2 cellular contexts compared by ENCODE assay signal in genomic region chr10:92114201-92114600, GRCh38.
TF ChIP-seq lines count a peak whose summit lies in the region.

No MANE protein-coding gene starts in this region.

TF ChIP-seq in liver, 16 proteins besides CTCF, POLR2A, EP300 and RAD21 (continued from another document):
- TF ChIP-seq REST (IDR thresholded peaks at IDR 0.05) (peak; percentile 66), HNF4G (IDR thresholded peaks at IDR 0.05) (peak; percentile 42), HNF4A (conservative IDR thresholded peaks at IDR 0.05) (peak; percentile 87 to 90), ZBTB33 (IDR thresholded peaks at IDR 0.05) (peak; percentile 50)
- TF ChIP-seq, protein P1, sequence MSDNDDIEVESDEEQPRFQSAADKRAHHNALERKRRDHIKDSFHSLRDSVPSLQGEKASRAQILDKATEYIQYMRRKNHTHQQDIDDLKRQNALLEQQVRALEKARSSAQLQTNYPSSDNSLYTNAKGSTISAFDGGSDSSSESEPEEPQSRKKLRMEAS (IDR thresholded peaks at IDR 0.05): peak; percentile 54
TF ChIP-seq in liver: peak in this region for 10.

TF ChIP-seq in GM23338, 12 proteins besides CTCF, POLR2A, EP300 and RAD21 (continued from another document):
- TF ChIP-seq, protein P2, sequence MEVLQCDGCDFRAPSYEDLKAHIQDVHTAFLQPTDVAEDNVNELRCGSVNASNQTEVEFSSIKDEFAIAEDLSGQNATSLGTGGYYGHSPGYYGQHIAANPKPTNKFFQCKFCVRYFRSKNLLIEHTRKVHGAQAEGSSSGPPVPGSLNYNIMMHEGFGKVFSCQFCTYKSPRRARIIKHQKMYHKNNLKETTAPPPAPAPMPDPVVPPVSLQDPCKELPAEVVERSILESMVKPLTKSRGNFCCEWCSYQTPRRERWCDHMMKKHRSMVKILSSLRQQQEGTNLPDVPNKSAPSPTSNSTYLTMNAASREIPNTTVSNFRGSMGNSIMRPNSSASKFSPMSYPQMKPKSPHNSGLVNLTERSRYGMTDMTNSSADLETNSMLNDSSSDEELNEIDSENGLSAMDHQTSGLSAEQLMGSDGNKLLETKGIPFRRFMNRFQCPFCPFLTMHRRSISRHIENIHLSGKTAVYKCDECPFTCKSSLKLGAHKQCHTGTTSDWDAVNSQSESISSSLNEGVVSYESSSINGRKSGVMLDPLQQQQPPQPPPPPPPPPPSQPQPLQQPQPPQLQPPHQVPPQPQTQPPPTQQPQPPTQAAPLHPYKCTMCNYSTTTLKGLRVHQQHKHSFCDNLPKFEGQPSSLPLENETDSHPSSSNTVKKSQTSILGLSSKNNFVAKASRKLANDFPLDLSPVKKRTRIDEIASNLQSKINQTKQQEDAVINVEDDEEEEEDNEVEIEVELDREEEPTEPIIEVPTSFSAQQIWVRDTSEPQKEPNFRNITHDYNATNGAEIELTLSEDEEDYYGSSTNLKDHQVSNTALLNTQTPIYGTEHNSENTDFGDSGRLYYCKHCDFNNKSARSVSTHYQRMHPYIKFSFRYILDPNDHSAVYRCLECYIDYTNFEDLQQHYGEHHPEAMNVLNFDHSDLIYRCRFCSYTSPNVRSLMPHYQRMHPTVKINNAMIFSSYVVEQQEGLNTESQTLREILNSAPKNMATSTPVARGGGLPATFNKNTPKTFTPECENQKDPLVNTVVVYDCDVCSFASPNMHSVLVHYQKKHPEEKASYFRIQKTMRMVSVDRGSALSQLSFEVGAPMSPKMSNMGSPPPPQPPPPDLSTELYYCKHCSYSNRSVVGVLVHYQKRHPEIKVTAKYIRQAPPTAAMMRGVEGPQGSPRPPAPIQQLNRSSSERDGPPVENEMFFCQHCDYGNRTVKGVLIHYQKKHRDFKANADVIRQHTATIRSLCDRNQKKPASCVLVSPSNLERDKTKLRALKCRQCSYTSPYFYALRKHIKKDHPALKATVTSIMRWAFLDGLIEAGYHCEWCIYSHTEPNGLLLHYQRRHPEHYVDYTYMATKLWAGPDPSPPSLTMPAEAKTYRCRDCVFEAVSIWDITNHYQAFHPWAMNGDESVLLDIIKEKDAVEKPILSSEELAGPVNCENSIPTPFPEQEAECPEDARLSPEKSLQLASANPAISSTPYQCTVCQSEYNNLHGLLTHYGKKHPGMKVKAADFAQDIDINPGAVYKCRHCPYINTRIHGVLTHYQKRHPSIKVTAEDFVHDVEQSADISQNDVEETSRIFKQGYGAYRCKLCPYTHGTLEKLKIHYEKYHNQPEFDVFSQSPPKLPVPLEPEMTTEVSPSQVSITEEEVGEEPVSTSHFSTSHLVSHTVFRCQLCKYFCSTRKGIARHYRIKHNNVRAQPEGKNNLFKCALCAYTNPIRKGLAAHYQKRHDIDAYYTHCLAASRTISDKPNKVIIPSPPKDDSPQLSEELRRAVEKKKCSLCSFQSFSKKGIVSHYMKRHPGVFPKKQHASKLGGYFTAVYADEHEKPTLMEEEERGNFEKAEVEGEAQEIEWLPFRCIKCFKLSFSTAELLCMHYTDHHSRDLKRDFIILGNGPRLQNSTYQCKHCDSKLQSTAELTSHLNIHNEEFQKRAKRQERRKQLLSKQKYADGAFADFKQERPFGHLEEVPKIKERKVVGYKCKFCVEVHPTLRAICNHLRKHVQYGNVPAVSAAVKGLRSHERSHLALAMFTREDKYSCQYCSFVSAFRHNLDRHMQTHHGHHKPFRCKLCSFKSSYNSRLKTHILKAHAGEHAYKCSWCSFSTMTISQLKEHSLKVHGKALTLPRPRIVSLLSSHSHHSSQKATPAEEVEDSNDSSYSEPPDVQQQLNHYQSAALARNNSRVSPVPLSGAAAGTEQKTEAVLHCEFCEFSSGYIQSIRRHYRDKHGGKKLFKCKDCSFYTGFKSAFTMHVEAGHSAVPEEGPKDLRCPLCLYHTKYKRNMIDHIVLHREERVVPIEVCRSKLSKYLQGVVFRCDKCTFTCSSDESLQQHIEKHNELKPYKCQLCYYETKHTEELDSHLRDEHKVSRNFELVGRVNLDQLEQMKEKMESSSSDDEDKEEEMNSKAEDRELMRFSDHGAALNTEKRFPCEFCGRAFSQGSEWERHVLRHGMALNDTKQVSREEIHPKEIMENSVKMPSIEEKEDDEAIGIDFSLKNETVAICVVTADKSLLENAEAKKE (CRISPR knock-in tag; IDR thresholded peaks at IDR 0.05): no peak
- TF ChIP-seq CREB1 (CRISPR knock-in tag; IDR thresholded peaks at IDR 0.05; ENCODE audit: low read depth): no peak
- TF ChIP-seq EZH2 (IDR thresholded peaks at IDR 0.05; ENCODE audit: low read depth, unreplicated experiment): no peak
- no peak for TF ChIP-seq EZH2phosphoT487 (IDR thresholded peaks at IDR 0.05; ENCODE audit: unreplicated experiment)
- TF ChIP-seq STAT1 (IDR thresholded peaks at IDR 0.05; ENCODE audit: unreplicated experiment): no peak
- TF ChIP-seq ETS1 (IDR thresholded peaks at IDR 0.05): no peak
- no peak for TF ChIP-seq REST (IDR thresholded peaks at IDR 0.05; ENCODE audit: unreplicated experiment)
